ENCODE assay signal across 1 cellular context in genomic region chr4:37825501-37825900, GRCh38.
TF ChIP-seq lines count a peak whose summit lies in the region.

No MANE protein-coding gene starts in this region.

TF ChIP-seq in HepG2, 621 proteins besides CTCF, POLR2A, EP300 and RAD21:
- peak; percentile 47; the same call in 1 of the 2 replicates for TF ChIP-seq ZNF652 (CRISPR knock-in tag; IDR thresholded peaks at IDR 0.05; ENCODE audit: borderline replicate concordance, low read depth)
